In genomic region chr1:53025034-53025777, GRCh38 we compare ENCODE assay signal across 1 cellular context.
TF ChIP-seq lines count a peak whose summit lies in the region.

No MANE protein-coding gene starts in this region.

TF ChIP-seq in HEK293, 187 proteins besides CTCF, POLR2A, EP300 and RAD21 (continued from another document):
- no peak for TF ChIP-seq ZNF830 (tag by site-specific recombination; IDR thresholded peaks at IDR 0.05; ENCODE audit: low read depth)
- TF ChIP-seq ZBTB44 (tag by site-specific recombination; IDR thresholded peaks at IDR 0.05) = no peak
- no peak for TF ChIP-seq ZNF776 (tag by site-specific recombination; IDR thresholded peaks at IDR 0.05; ENCODE audit: borderline replicate concordance)
- no peak for TF ChIP-seq PBX3 (CRISPR knock-in tag; IDR thresholded peaks at IDR 0.05)
- no peak for TF ChIP-seq KLF7 (tag by site-specific recombination; IDR thresholded peaks at IDR 0.05; ENCODE audit: borderline replicate concordance)
- TF ChIP-seq ZBTB20 (tag by site-specific recombination; IDR thresholded peaks at IDR 0.05) = no peak
- TF ChIP-seq FEZF1 (tag by site-specific recombination; IDR thresholded peaks at IDR 0.05) = peak; percentile 42; the same call in 1 of the 2 replicates
- TF ChIP-seq PRDM1 (tag by site-specific recombination; IDR thresholded peaks at IDR 0.05) = peak; percentile 58; the same call in 1 of the 2 replicates
- TF ChIP-seq, protein P1, sequence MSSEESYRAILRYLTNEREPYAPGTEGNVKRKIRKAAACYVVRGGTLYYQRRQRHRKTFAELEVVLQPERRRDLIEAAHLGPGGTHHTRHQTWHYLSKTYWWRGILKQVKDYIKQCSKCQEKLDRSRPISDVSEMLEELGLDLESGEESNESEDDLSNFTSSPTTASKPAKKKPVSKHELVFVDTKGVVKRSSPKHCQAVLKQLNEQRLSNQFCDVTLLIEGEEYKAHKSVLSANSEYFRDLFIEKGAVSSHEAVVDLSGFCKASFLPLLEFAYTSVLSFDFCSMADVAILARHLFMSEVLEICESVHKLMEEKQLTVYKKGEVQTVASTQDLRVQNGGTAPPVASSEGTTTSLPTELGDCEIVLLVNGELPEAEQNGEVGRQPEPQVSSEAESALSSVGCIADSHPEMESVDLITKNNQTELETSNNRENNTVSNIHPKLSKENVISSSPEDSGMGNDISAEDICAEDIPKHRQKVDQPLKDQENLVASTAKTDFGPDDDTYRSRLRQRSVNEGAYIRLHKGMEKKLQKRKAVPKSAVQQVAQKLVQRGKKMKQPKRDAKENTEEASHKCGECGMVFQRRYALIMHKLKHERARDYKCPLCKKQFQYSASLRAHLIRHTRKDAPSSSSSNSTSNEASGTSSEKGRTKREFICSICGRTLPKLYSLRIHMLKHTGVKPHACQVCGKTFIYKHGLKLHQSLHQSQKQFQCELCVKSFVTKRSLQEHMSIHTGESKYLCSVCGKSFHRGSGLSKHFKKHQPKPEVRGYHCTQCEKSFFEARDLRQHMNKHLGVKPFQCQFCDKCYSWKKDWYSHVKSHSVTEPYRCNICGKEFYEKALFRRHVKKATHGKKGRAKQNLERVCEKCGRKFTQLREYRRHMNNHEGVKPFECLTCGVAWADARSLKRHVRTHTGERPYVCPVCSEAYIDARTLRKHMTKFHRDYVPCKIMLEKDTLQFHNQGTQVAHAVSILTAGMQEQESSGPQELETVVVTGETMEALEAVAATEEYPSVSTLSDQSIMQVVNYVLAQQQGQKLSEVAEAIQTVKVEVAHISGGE (tag by site-specific recombination; conservative IDR thresholded peaks at IDR 0.05; ENCODE audit: low read depth) = no peak
- peak; percentile 39 for TF ChIP-seq ZIC2 (tag by site-specific recombination; IDR thresholded peaks at IDR 0.05)
- no peak for TF ChIP-seq SALL2 (tag by site-specific recombination; IDR thresholded peaks at IDR 0.05; ENCODE audit: borderline replicate concordance)
- TF ChIP-seq GLI4 (tag by site-specific recombination; IDR thresholded peaks at IDR 0.05) = no peak
- no peak for TF ChIP-seq ZNF510 (tag by site-specific recombination; IDR thresholded peaks at IDR 0.05; ENCODE audit: insufficient replicate concordance)
- no peak for TF ChIP-seq SP7 (tag by site-specific recombination; IDR thresholded peaks at IDR 0.05)
- no peak for TF ChIP-seq ZNF24 (tag by site-specific recombination; IDR thresholded peaks at IDR 0.05)
- TF ChIP-seq ZNF518A (tag by site-specific recombination; conservative IDR thresholded peaks at IDR 0.05; ENCODE audit: low read depth) = no peak
- TF ChIP-seq SCRT2 (tag by site-specific recombination; IDR thresholded peaks at IDR 0.05) = no peak
- TF ChIP-seq ZNF548 (tag by site-specific recombination; IDR thresholded peaks at IDR 0.05) = no peak
- TF ChIP-seq ZNF133 (tag by site-specific recombination; IDR thresholded peaks at IDR 0.05) = no peak
- no peak for TF ChIP-seq ZNF473 (tag by site-specific recombination; IDR thresholded peaks at IDR 0.05)
- no peak for TF ChIP-seq ZNF221 (tag by site-specific recombination; IDR thresholded peaks at IDR 0.05; ENCODE audit: borderline replicate concordance)
- TF ChIP-seq ZNF629 (tag by site-specific recombination; IDR thresholded peaks at IDR 0.05) = peak; percentile 70
- TF ChIP-seq ZNF354C (tag by site-specific recombination; IDR thresholded peaks at IDR 0.05; ENCODE audit: borderline replicate concordance, low read depth) = no peak
- TF ChIP-seq PATZ1 (tag by site-specific recombination; IDR thresholded peaks at IDR 0.05) = peak; percentile 31; the same call in 1 of the 2 replicates
- no peak for TF ChIP-seq ZNF530 (tag by site-specific recombination; IDR thresholded peaks at IDR 0.05; ENCODE audit: low read depth)
- TF ChIP-seq ZNF16 (tag by site-specific recombination; IDR thresholded peaks at IDR 0.05; ENCODE audit: low read depth) = no peak
- no peak for TF ChIP-seq ZNF266 (tag by site-specific recombination; IDR thresholded peaks at IDR 0.05; ENCODE audit: low read depth)
- TF ChIP-seq ZNF76 (tag by site-specific recombination; IDR thresholded peaks at IDR 0.05; ENCODE audit: borderline replicate concordance, low read depth) = no peak
- no peak for TF ChIP-seq SCRT1 (tag by site-specific recombination; IDR thresholded peaks at IDR 0.05; ENCODE audit: borderline replicate concordance)
- TF ChIP-seq ZBTB1 (tag by site-specific recombination; IDR thresholded peaks at IDR 0.05) = no peak
- TF ChIP-seq, protein P2, sequence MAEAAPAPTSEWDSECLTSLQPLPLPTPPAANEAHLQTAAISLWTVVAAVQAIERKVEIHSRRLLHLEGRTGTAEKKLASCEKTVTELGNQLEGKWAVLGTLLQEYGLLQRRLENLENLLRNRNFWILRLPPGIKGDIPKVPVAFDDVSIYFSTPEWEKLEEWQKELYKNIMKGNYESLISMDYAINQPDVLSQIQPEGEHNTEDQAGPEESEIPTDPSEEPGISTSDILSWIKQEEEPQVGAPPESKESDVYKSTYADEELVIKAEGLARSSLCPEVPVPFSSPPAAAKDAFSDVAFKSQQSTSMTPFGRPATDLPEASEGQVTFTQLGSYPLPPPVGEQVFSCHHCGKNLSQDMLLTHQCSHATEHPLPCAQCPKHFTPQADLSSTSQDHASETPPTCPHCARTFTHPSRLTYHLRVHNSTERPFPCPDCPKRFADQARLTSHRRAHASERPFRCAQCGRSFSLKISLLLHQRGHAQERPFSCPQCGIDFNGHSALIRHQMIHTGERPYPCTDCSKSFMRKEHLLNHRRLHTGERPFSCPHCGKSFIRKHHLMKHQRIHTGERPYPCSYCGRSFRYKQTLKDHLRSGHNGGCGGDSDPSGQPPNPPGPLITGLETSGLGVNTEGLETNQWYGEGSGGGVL (tag by site-specific recombination; IDR thresholded peaks at IDR 0.05) = no peak
- no peak for TF ChIP-seq ZNF777 (tag by site-specific recombination; IDR thresholded peaks at IDR 0.05; ENCODE audit: borderline replicate concordance)
- TF ChIP-seq ZNF639 (tag by site-specific recombination; IDR thresholded peaks at IDR 0.05) = no peak
- TF ChIP-seq ZNF600 (tag by site-specific recombination; IDR thresholded peaks at IDR 0.05) = 0 out of 2 replicates have a peak, but pooled peaks have one; percentile 15
- no peak for TF ChIP-seq ZBTB26 (tag by site-specific recombination; optimal IDR thresholded peaks at IDR 0.05)
- TF ChIP-seq ZNF157 (tag by site-specific recombination; IDR thresholded peaks at IDR 0.05) = no peak
